Comparison of ENCODE assay signal across 11 cellular contexts in genomic region chr7:156119771-156120170, GRCh38.
"Had no signal": no experiment of that assay in that cellular context is flagged by ENCODE, and none has a peak within 500 bp of the region (broad histone marks: within the 10 kb centered on the region; RNA-seq: fewer than 3 reads in every experiment).

No MANE protein-coding gene starts in this region.

- H3K27ac ChIP-seq: GM23248 had no signal

- H3K9me3 ChIP-seq: HAP-1 had no signal

- H3K4me1 Mint-ChIP-seq: GM23338, H9 had no signal

- H3K4me3 Mint-ChIP-seq: GM23338, H9, HFFc6 had no signal

- H3K4me3 ChIP-seq: GM23248, GM23338, HAP-1 had no signal

- DNase-seq: GM23248, GOT3, H7, H9, HCEC 1CT, HFFc6 had no signal

- H3K27ac Mint-ChIP-seq: GM23338, H9, HFFc6 had no signal

- H3K36me3 ChIP-seq: HAP-1 had no signal

- ATAC-seq: GM23338, HCT116 had no signal

- FAIRE-seq: H1, H54 had no signal

- H3K9me3 Mint-ChIP-seq: GM23338, H9 had no signal
